Comparison of ENCODE assay signal across 13 cellular contexts in genomic region chrX:29542147-29542546, GRCh38.
"Had no signal": no experiment of that assay in that cellular context is flagged by ENCODE, and none has a peak within 500 bp of the region (broad histone marks: within the 10 kb centered on the region; RNA-seq: fewer than 3 reads in every experiment).

No MANE protein-coding gene starts in this region.

- H3K27me3 ChIP-seq: brain microvascular endothelial cell, gastroesophageal sphincter, neural progenitor cell, pancreas had no signal

- H3K4me3 ChIP-seq: gastroesophageal sphincter, neural progenitor cell, pancreas had no signal

- DNase-seq: activated CD4-positive, alpha-beta memory T cell treated with anti-CD3 and anti-CD28 coated beads for 36 hours; activated effector memory CD4-positive, alpha-beta T cell treated with anti-CD3 and anti-CD28 coated beads, Interleukin-2, amount 50 U/mL, for 16 hours; activated T-cell treated with anti-CD3 and anti-CD28 coated beads, Interleukin-2, amount 50 U/mL, for 4 hours; amygdala; brain microvascular endothelial cell; effector memory CD8-positive, alpha-beta T cell; mesendoderm; pancreas; stimulated activated CD4-positive, alpha-beta T cell treated with anti-CD3 and anti-CD28 coated beads, Interleukin-2, amount 100 ng/mL, for 48 hours; stimulated activated naive CD4-positive, alpha-beta T cell treated with Interleukin-2 at 50 U/mL for 16 hours had no signal

- H3K36me3 ChIP-seq: brain microvascular endothelial cell, gastroesophageal sphincter, neural progenitor cell, pancreas had no signal

- ATAC-seq: activated naive CD4-positive, alpha-beta T cell treated with anti-CD3 and anti-CD28 coated beads, Interleukin-2, amount 50 U/mL, for 72 hours; activated T-cell treated with anti-CD3 and anti-CD28 coated beads, Interleukin-2, amount 50 U/mL, for 4 hours; effector memory CD8-positive, alpha-beta T cell; gastroesophageal sphincter; pancreas had no signal
